9 cellular contexts compared by ENCODE assay signal in genomic region chr2:69683170-69683971, GRCh38. TPM values are rescaled to one million over a fixed set of nuclear protein-coding genes. Genes with fewer than 3 reads are reported as not detected.
DNase-seq lines count a peak whose midpoint lies in the region; ATAC-seq, FAIRE-seq and TF ChIP-seq lines count a peak whose summit lies in the region.
"Had no signal": no experiment of that assay in that cellular context is flagged by ENCODE, and none has a peak within 500 bp of the region (broad histone marks: within the 10 kb centered on the region; RNA-seq: fewer than 3 reads in every experiment).

No MANE protein-coding gene starts in this region.

- WGBS in K562 (ENCODE audit: insufficient coverage, low coverage, missing lambda C conversion rate): 0% methylated on average over 5 of the region's 5 CpGs
- WGBS in liver: 70% methylated on average over 5 of the region's 5 CpGs

- H3K9ac ChIP-seq in K562 (ENCODE audit: insufficient read depth in 1 of 2, low read depth in 2 of 2, low read length in 2 of 2) (peak overlapping the region in 1 of 2 experiments; percentile 57; a peak in 2 of 4 replicates), liver (ENCODE audit: low read depth in 1 of 2, low read length in 2 of 2) (no peak overlapping the region)

- TF ChIP-seq RAD21 in K562 (CRISPR knock-in tag; conservative IDR thresholded peaks at IDR 0.05 in 1 of 2, IDR thresholded peaks at IDR 0.05 in 1 of 2): no peak
- TF ChIP-seq RAD21 in liver (IDR thresholded peaks at IDR 0.05): no peak

- H3K79me2 ChIP-seq in ACC112 (ENCODE audit: control insufficient read depth, insufficient read depth, low read length, unreplicated experiment) (no peaks in the 10 kb centered on the region), K562 (ENCODE audit: control insufficient read depth, insufficient read depth, low read length) (no peaks in the 10 kb centered on the region)

- FAIRE-seq in K562 (lab: Jason Lieb, UNC): peak; percentile 65
- FAIRE-seq: GM18507 had no signal

- POLR2A ChIA-PET in K562 (lab: Yijun Ruan, JAX): interaction anchor here (0.5 to 1.8 kb wide), 12 partner anchors 8 to 625 kb away, joined by 3 to 7 read pairs (median 4); no protein-coding TSS in a partner anchor

- no peak overlapping the region for H3K27ac ChIP-seq in ACC112 (ENCODE audit: low read depth, low read length)
- peak overlapping the region; percentile 67; the same call in 2 of the 3 replicates for H3K27ac ChIP-seq in K562 (ENCODE audit: extremely low read depth, low read depth, low read length)
- peak overlapping the region; percentile 13 to 28 for H3K27ac ChIP-seq in liver (ENCODE audit: low read depth in 1 of 2, low read length in 2 of 2)

- intact Hi-C loops in K562 (cut with micrococcal nuclease): loop anchor here (5.0 kb wide), 1 partner anchor 41 kb away; the partner anchor contains the start of gene AAK1
- intact Hi-C loops in posterior cingulate gyrus (cut with DNase I): no loop called here

- peak overlapping the region; percentile 85 for H2AFZ ChIP-seq in ACC112 (ENCODE audit: low read length, unreplicated experiment)
- H2AFZ ChIP-seq in K562 (ENCODE audit: low read depth, low read length): peak overlapping the region; percentile 89

- peak overlapping the region; percentile 68 for H3K4me2 ChIP-seq in K562 (ENCODE audit: insufficient read depth, low read length)

- no peaks in the 10 kb centered on the region for H4K20me1 ChIP-seq in K562 (replicated peaks; ENCODE audit: control insufficient read depth, insufficient read depth, low read length)

- CTCF ChIA-PET in K562 (lab: Yijun Ruan, JAX; ENCODE audit: low intra/inter-chr PET ratio): interaction anchor here (0.6 kb wide), 2 partner anchors 55 to 180 kb away, joined by 3 read pairs; no protein-coding TSS in a partner anchor

- TF ChIP-seq CTCF in K562 (IDR thresholded peaks at IDR 0.05 in 2 of 3, conservative IDR thresholded peaks at IDR 0.05 in 1 of 3; ENCODE audit: insufficient read depth in 2 of 3, low read depth in 1 of 3, low read length in 3 of 3) (no peak), liver (IDR thresholded peaks at IDR 0.05; ENCODE audit: low read depth, low read length, missing input control) (no peak)

- no peaks in the 10 kb centered on the region for H3K27me3 ChIP-seq in ACC112 (ENCODE audit: insufficient read depth, low read length)
- H3K27me3 ChIP-seq in K562 (ENCODE audit: control insufficient read depth in 2 of 2, insufficient read depth in 2 of 2, low read length in 2 of 2): no peaks in the 10 kb centered on the region
- no peaks in the 10 kb centered on the region for H3K27me3 ChIP-seq in liver (ENCODE audit: control insufficient read depth in 4 of 4, insufficient read depth in 4 of 4, low read length in 3 of 4)

- in situ Hi-C loops in KBM-7 (cut with MboI; ENCODE audit: low pct_unique_long_range_greater_than_20kb, low sequenced_read_pairs) (no loop called here), K562 (cut with MboI) (no loop called here)

- no peaks in the 10 kb centered on the region for H3K9me3 ChIP-seq in K562 (replicated peaks; ENCODE audit: control insufficient read depth, insufficient read depth, low read depth, low read length)
- H3K9me3 ChIP-seq in liver (ENCODE audit: control insufficient read depth in 4 of 4, low read length in 3 of 4): no peaks in the 10 kb centered on the region

- peak; percentile 89 for DNase-seq in KBM-7
- peak; percentile 38 to 66 (median 40) for DNase-seq in K562 (ENCODE audit: extremely low read depth in 1 of 4, low spot score in 3 of 4)
- DNase-seq in NCI-H1048 (lab: John Stamatoyannopoulos, UW): no peak
- DNase-seq in NCI-H524 treated with DMSO at 0.1 percent for 48 hours (lab: John Stamatoyannopoulos, UW): no peak
- DNase-seq in posterior cingulate gyrus: no peak

- peak; percentile 86 for TF ChIP-seq EP300 in K562 (IDR thresholded peaks at IDR 0.05; ENCODE audit: low read length)

- TF ChIP-seq POLR2A in K562 (conservative IDR thresholded peaks at IDR 0.05): no peak

- H3K36me3 ChIP-seq in ACC112 (ENCODE audit: insufficient read depth, low read length) (no peaks in the 10 kb centered on the region), K562 (ENCODE audit: control insufficient read depth, insufficient read depth, low read length) (no peaks in the 10 kb centered on the region), liver (ENCODE audit: control insufficient read depth in 4 of 4, insufficient read depth in 3 of 4, low read depth in 1 of 4, low read length in 3 of 4) (no peaks in the 10 kb centered on the region)

- no TSS peak for BruUV-seq in K562 (replicated peaks; lab: Mats Ljungman, UMichigan)

- peak; percentile 75 for ATAC-seq in K562
- no peak for ATAC-seq in GM18907 (IDR thresholded peaks at IDR 0.05; ENCODE audit: unreplicated experiment)

- peaks cover 12% of the 10 kb centered on the region for H3K4me1 ChIP-seq in ACC112 (ENCODE audit: control insufficient read depth, insufficient read depth, low read length, unreplicated experiment)
- H3K4me1 ChIP-seq in K562 (replicated peaks in 1 of 2; ENCODE audit: control insufficient read depth in 2 of 2, insufficient read depth in 2 of 2, low read length in 2 of 2): peaks cover 0 to 23% of the 10 kb centered on the region in 2 experiments; a peak in 3 of 5 replicates
- peaks cover 0 to 9% (median 0%) of the 10 kb centered on the region in 4 donors for H3K4me1 ChIP-seq in liver (ENCODE audit: control insufficient read depth in 4 of 4, insufficient read depth in 4 of 4, low read length in 3 of 4)

- H3K4me3 ChIP-seq in ACC112 (ENCODE audit: low read depth, low read length) (peak overlapping the region; percentile 11; the same call in 1 of the 2 replicates), K562 (no peak overlapping the region), liver (ENCODE audit: low read depth in 1 of 3, low read length in 3 of 3) (no peak overlapping the region)

- no peaks in the 10 kb centered on the region for H3K9me1 ChIP-seq in K562 (ENCODE audit: control insufficient read depth, insufficient read depth, low read length)

TF ChIP-seq in K562, 482 proteins besides CTCF, POLR2A, EP300 and RAD21 (continues in another document):
- TF ChIP-seq TARDBP (IDR thresholded peaks at IDR 0.05): no peak
- no peak for TF ChIP-seq CBX2 (IDR thresholded peaks at IDR 0.05; ENCODE audit: insufficient read depth, low read length, poor library complexity, severe bottlenecking)
- no peak for TF ChIP-seq MAFK (IDR thresholded peaks at IDR 0.05; ENCODE audit: low read length)
- peak; percentile 95 for TF ChIP-seq SOX6 (IDR thresholded peaks at IDR 0.05)
- TF ChIP-seq ZNF197 (CRISPR knock-in tag; IDR thresholded peaks at IDR 0.05; ENCODE audit: low read depth): no peak

TF ChIP-seq in liver, 16 proteins besides CTCF, POLR2A, EP300 and RAD21 (continues in another document):
- no peak for TF ChIP-seq ATF3 (IDR thresholded peaks at IDR 0.05)
- TF ChIP-seq GABPA (IDR thresholded peaks at IDR 0.05 in 1 of 2, conservative IDR thresholded peaks at IDR 0.05 in 1 of 2): peak in 1 of 2 donors; percentile 21
- TF ChIP-seq JUND (IDR thresholded peaks at IDR 0.05): peak in 1 of 2 donors; percentile 47
- no peak for TF ChIP-seq FOXA2 (IDR thresholded peaks at IDR 0.05)
- no peak for TF ChIP-seq EGR1 (IDR thresholded peaks at IDR 0.05; ENCODE audit: low read depth in 2 of 2)

RNA-seq across cellular contexts. Expression of gene AAK1, which starts 39.8 kb away (rescaled TPM):
- total RNA-seq in K562 (2011; cell fraction: chromatin; rRNA removed; ENCODE audit: low replicate concordance): 34.4 and 78.8 TPM in 2 replicates
- total RNA-seq in K562 (2011; cell fraction: nucleolus; rRNA removed): 16.3 and 20.0 TPM in 2 replicates
- 38.6 and 69.9 TPM in 2 replicates for total RNA-seq in K562 (2011; cell fraction: nucleoplasm; rRNA removed)
- total RNA-seq in K562 (2014; rRNA removed) (8.3 and 8.9 TPM in 2 replicates), K562 (2014; rRNA removed; fragmentation: Illumina TruSeq; extraction: Trizol) (6.0 and 6.9 TPM in 2 replicates), K562 (2015; rRNA removed; fragmentation: Illumina TruSeq; extraction: Trizol) (5.5 and 6.8 TPM in 2 replicates), K562 (2021) (13.8 and 17.1 TPM in 2 replicates), liver (10 to 100 TPM in 1 of 2 donors, 1 to 10 TPM in 1; 8.8 to 13.7 TPM)
- polyA plus RNA-seq in K562 (2011; rRNA removed) (3.2 and 5.1 TPM in 2 replicates), K562 (2014; fragmentation: Illumina TruSeq; extraction: Trizol) (6.2 and 7.2 TPM in 2 replicates), K562 (2014; fragmentation: Nextera tagmentation; extraction: Ambion mirVana) (1 to 10 TPM in 1 of 2 experiments, under 1 TPM in 1; 0.89 to 2.4 TPM), K562 (2014; rRNA removed) (5.3 and 7.1 TPM in 2 replicates), liver (10 to 100 TPM in 1 of 2 donors, 1 to 10 TPM in 1; 3.9 to 14.3 TPM)
- 2.8 and 3.3 TPM in 2 replicates for polyA plus RNA-seq in K562 (2011; cell fraction: cytosol; rRNA removed)
- 4.5 and 10.2 TPM in 2 replicates for polyA plus RNA-seq in K562 (2011; cell fraction: nucleus; rRNA removed)
- polyA plus RNA-seq in K562 (2012): 8.1 and 15.8 TPM in 2 replicates
- polyA minus RNA-seq in K562 (2011; rRNA and poly(A)+ RNA removed): 10.5 and 18.0 TPM in 2 replicates
- 4.7 and 7.4 TPM in 2 replicates for polyA minus RNA-seq in K562 (2011; cell fraction: cytosol; rRNA and poly(A)+ RNA removed)
- polyA minus RNA-seq in K562 (2011; cell fraction: nucleus; rRNA and poly(A)+ RNA removed): 8.7 and 10.9 TPM in 2 replicates

RNA-seq across cellular contexts. Expression of gene ANXA4, which starts 58.6 kb away (rescaled TPM):
- total RNA-seq in K562 (2011; cell fraction: chromatin; rRNA removed; ENCODE audit: low replicate concordance): 15.5 and 15.8 TPM in 2 replicates
- total RNA-seq in K562 (2011; cell fraction: nucleolus; rRNA removed): 8.4 and 9.0 TPM in 2 replicates
- 12.1 and 16.6 TPM in 2 replicates for total RNA-seq in K562 (2011; cell fraction: nucleoplasm; rRNA removed)
- total RNA-seq in K562 (2014; rRNA removed) (7.5 and 10.9 TPM in 2 replicates), K562 (2014; rRNA removed; fragmentation: Illumina TruSeq; extraction: Trizol) (3.0 and 3.7 TPM in 2 replicates), K562 (2015; rRNA removed; fragmentation: Illumina TruSeq; extraction: Trizol) (2.9 and 3.4 TPM in 2 replicates), K562 (2021) (11.8 and 12.7 TPM in 2 replicates), liver (10 to 100 TPM; 17.6 to 48.9 TPM)
- polyA plus RNA-seq in K562 (2011; rRNA removed) (9.5 and 11.7 TPM in 2 replicates), K562 (2014; fragmentation: Illumina TruSeq; extraction: Trizol) (13.6 and 16.1 TPM in 2 replicates), K562 (2014; fragmentation: Nextera tagmentation; extraction: Ambion mirVana) (10 to 100 TPM; 11.6 to 13.2 TPM), K562 (2014; rRNA removed) (10.2 and 10.9 TPM in 2 replicates), liver (100 to 1,000 TPM in 1 of 2 donors, 10 to 100 TPM in 1; 69.9 to 135 TPM)
- 9.1 and 15.4 TPM in 2 replicates for polyA plus RNA-seq in K562 (2011; cell fraction: cytosol; rRNA removed)
- 7.3 and 16.5 TPM in 2 replicates for polyA plus RNA-seq in K562 (2011; cell fraction: nucleus; rRNA removed)
- 16.0 and 34.4 TPM in 2 replicates for polyA plus RNA-seq in K562 (2012)
- 7.3 and 14.4 TPM in 2 replicates for polyA minus RNA-seq in K562 (2011; rRNA and poly(A)+ RNA removed)
- polyA minus RNA-seq in K562 (2011; cell fraction: cytosol; rRNA and poly(A)+ RNA removed): 5.4 and 8.7 TPM in 2 replicates
- 5.4 and 10.0 TPM in 2 replicates for polyA minus RNA-seq in K562 (2011; cell fraction: nucleus; rRNA and poly(A)+ RNA removed)

Comparison
In these comparisons a context has a peak if more than half of its experiments do, and no peak if none do; other contexts are left out.
1. DNase-seq: peak in KBM-7 (single experiment) and K562 (4 of 4); none in NCI-H1048 (single experiment), NCI-H524 treated with DMSO at 0.1 percent for 48 hours (single experiment) and posterior cingulate gyrus (0 of 10).